In the genomic region with DNA sequence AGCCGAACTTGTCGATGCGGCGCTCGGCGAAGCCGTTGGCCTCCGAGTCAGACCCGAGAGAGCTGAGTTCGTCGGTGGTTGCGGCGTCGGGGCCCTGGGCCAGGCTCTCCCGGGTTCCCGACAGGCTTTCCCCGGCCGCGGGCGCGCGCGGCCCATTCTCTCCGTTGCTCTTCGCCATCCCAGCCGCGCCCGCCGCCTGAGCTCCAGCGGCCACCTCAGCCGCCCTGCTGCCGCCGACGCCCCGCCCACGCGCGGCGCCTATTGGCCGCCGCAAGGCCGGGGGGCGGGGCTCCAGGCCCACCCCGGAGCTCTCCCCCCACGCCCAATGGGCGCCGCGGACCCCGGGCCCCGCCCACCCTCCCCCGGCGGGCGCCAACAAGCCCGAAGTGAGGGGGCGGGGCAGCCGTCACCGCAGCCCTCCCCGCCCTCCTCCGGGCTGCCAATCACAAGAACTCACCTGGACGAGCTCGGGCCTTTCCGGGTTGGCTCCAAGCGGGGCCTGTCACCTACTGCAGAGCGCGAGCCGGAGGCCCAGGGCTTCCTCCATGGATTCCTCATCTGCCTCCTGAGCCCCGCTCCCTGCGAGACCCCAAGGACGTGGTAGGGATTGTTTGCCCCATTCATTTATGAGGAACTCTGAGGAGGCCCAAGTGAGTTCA, we compare ENCODE assay signal across 1 cellular context.
TF ChIP-seq lines count a peak whose summit lies in the region.

A gene with protein sequence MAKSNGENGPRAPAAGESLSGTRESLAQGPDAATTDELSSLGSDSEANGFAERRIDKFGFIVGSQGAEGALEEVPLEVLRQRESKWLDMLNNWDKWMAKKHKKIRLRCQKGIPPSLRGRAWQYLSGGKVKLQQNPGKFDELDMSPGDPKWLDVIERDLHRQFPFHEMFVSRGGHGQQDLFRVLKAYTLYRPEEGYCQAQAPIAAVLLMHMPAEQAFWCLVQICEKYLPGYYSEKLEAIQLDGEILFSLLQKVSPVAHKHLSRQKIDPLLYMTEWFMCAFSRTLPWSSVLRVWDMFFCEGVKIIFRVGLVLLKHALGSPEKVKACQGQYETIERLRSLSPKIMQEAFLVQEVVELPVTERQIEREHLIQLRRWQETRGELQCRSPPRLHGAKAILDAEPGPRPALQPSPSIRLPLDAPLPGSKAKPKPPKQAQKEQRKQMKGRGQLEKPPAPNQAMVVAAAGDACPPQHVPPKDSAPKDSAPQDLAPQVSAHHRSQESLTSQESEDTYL (minus strand): TSS at position 238 of the 659 bp plus-strand sequence. CDS start 60 bp downstream, at position 178.

TF ChIP-seq in SK-N-SH treated with all-trans-retinoic acid at 6 μM for 48 hours, 23 proteins besides CTCF, POLR2A, EP300 and RAD21 (continued from another document):
- TF ChIP-seq, protein P1, sequence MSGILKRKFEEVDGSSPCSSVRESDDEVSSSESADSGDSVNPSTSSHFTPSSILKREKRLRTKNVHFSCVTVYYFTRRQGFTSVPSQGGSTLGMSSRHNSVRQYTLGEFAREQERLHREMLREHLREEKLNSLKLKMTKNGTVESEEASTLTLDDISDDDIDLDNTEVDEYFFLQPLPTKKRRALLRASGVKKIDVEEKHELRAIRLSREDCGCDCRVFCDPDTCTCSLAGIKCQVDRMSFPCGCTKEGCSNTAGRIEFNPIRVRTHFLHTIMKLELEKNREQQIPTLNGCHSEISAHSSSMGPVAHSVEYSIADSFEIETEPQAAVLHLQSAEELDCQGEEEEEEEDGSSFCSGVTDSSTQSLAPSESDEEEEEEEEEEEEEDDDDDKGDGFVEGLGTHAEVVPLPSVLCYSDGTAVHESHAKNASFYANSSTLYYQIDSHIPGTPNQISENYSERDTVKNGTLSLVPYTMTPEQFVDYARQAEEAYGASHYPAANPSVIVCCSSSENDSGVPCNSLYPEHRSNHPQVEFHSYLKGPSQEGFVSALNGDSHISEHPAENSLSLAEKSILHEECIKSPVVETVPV (CRISPR knock-in tag; IDR thresholded peaks at IDR 0.05): no peak
- TF ChIP-seq ZNF8 (CRISPR knock-in tag; IDR thresholded peaks at IDR 0.05): no peak
